ENCODE assay signal across 8 cellular contexts in the genomic region with DNA sequence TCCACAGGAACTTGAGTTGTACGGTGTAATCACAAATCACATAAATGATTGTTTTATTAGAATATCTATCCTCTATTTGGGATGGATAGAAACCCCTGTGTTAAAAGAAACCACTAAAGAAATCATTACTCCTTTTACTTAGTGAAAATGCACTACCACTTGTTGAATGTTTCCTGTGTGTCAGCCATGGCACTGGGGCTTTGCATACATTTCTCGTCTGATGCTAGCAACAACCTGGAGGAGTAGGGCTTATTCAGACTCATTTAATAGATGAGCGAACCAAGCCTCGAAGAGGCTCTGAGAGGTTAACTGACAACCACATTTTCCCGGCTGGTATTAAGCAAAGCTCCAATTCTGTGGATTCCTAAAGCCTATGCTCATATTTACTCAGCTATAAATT.
DNase-seq lines count a peak whose midpoint lies in the region; ATAC-seq and TF ChIP-seq lines count a peak whose summit lies in the region.

No MANE protein-coding gene starts in this region.

- H3K4me1 ChIP-seq in thoracic aorta (ENCODE audit: control insufficient read depth in 1 of 2, low read depth in 2 of 2): peaks cover 9 to 43% of the 10 kb centered on the region in 2 donors

- no peak overlapping the region for H3K4me3 Mint-ChIP-seq in activated CD8-positive, alpha-beta memory T cell treated with anti-CD3 and anti-CD28 coated beads, Interleukin-2, amount 10 ng/mL, durations not matched to agents 7 days and 5 days
- peak overlapping the region; percentile 67 for H3K4me3 Mint-ChIP-seq in activated naive CD8-positive, alpha-beta T cell treated with anti-CD3 and anti-CD28 coated beads for 36 hours
- H3K4me3 Mint-ChIP-seq in memory B cell: peak overlapping the region; percentile 75

- peaks cover 6% of the 10 kb centered on the region for H3K9me3 Mint-ChIP-seq in activated CD8-positive, alpha-beta memory T cell treated with anti-CD3 and anti-CD28 coated beads, Interleukin-2, amount 10 ng/mL, durations not matched to agents 7 days and 5 days (ENCODE audit: low read depth)
- peaks cover 10% of the 10 kb centered on the region for H3K9me3 Mint-ChIP-seq in activated naive CD8-positive, alpha-beta T cell treated with anti-CD3 and anti-CD28 coated beads for 36 hours
- H3K9me3 Mint-ChIP-seq in memory B cell: no peaks in the 10 kb centered on the region

- TF ChIP-seq CTCF in thoracic aorta (IDR thresholded peaks at IDR 0.05) (no peak), GM10248 (IDR thresholded peaks at IDR 0.05; ENCODE audit: control extremely low read depth, extremely low read depth, low read depth, missing control alignments) (no peak)

- H3K9me3 ChIP-seq in thoracic aorta: no peaks in the 10 kb centered on the region

- POLR2A ChIA-PET in GM10248 (lab: Yijun Ruan, JAX): interaction anchor here (0.9 kb wide), 1 partner anchor 10 kb away, joined by 3 read pairs; no protein-coding TSS in a partner anchor

- H3K36me3 Mint-ChIP-seq in activated CD8-positive, alpha-beta memory T cell treated with anti-CD3 and anti-CD28 coated beads, Interleukin-2, amount 10 ng/mL, durations not matched to agents 7 days and 5 days: peaks cover 13% of the 10 kb centered on the region
- peaks cover 14% of the 10 kb centered on the region for H3K36me3 Mint-ChIP-seq in activated naive CD8-positive, alpha-beta T cell treated with anti-CD3 and anti-CD28 coated beads for 36 hours
- peaks cover 2% of the 10 kb centered on the region for H3K36me3 Mint-ChIP-seq in memory B cell

- CTCF ChIA-PET in activated CD8-positive, alpha-beta memory T cell treated with anti-CD3 and anti-CD28 coated beads, Interleukin-2, amount 10 ng/mL, durations not matched to agents 7 days and 5 days (lab: Charles Lee): interaction anchor here (0.9 to 2.9 kb wide), 5 partner anchors 8 to 155 kb away, joined by 3 to 9 read pairs (median 3); no protein-coding TSS in a partner anchor
- CTCF ChIA-PET in GM10248 (lab: Yijun Ruan, JAX): interaction anchor here (1.4 to 2.8 kb wide), 6 partner anchors 10 to 155 kb away, joined by 3 to 12 read pairs (median 6); no protein-coding TSS in a partner anchor

- peak overlapping the region; percentile 80 for H3K27ac Mint-ChIP-seq in activated CD8-positive, alpha-beta memory T cell treated with anti-CD3 and anti-CD28 coated beads, Interleukin-2, amount 10 ng/mL, durations not matched to agents 7 days and 5 days
- H3K27ac Mint-ChIP-seq in activated naive CD8-positive, alpha-beta T cell treated with anti-CD3 and anti-CD28 coated beads for 36 hours: peak overlapping the region; percentile 91
- peak overlapping the region; percentile 97 for H3K27ac Mint-ChIP-seq in memory B cell

- peak overlapping the region; percentile 57 for H3K4me3 ChIP-seq in thoracic aorta

- H3K36me3 ChIP-seq in thoracic aorta: no peaks in the 10 kb centered on the region

- H3K4me1 Mint-ChIP-seq in activated CD8-positive, alpha-beta memory T cell treated with anti-CD3 and anti-CD28 coated beads, Interleukin-2, amount 10 ng/mL, durations not matched to agents 7 days and 5 days: peaks cover 57% of the 10 kb centered on the region
- H3K4me1 Mint-ChIP-seq in activated naive CD8-positive, alpha-beta T cell treated with anti-CD3 and anti-CD28 coated beads for 36 hours: peaks cover 88% of the 10 kb centered on the region
- peaks cover 32% of the 10 kb centered on the region for H3K4me1 Mint-ChIP-seq in memory B cell

- DNase-seq in activated CD8-positive, alpha-beta memory T cell treated with anti-CD3 and anti-CD28 coated beads, Interleukin-2, amount 10 ng/mL, durations not matched to agents 7 days and 5 days: no peak
- DNase-seq in activated CD8-positive, alpha-beta memory T cell treated with anti-CD3 and anti-CD28 coated beads for 24 hours: no peak
- DNase-seq in activated naive CD8-positive, alpha-beta T cell treated with anti-CD3 and anti-CD28 coated beads for 36 hours: no peak
- DNase-seq in memory B cell (ENCODE audit: low spot score in 2 of 2): no peak
- DNase-seq in thoracic aorta (ENCODE audit: low spot score): no peak
- no peak for DNase-seq in NCI-H510A treated with DMSO at 0.1 percent for 48 hours (lab: John Stamatoyannopoulos, UW)
- DNase-seq in GM10248 (ENCODE audit: extremely low spot score): no peak

- peak overlapping the region; percentile 64 to 74 for H3K27ac ChIP-seq in thoracic aorta

- ATAC-seq in activated CD8-positive, alpha-beta memory T cell treated with anti-CD3 and anti-CD28 coated beads, Interleukin-2, amount 10 ng/mL, durations not matched to agents 7 days and 5 days: no peak
- ATAC-seq in memory B cell (ENCODE audit: low read depth) (peak; percentile 28), thoracic aorta (ENCODE audit: insufficient number of reproducible peaks, low FRiP score, low read depth) (no peak), GM19328 (IDR thresholded peaks at IDR 0.05; ENCODE audit: unreplicated experiment) (no peak)

- H3K27me3 Mint-ChIP-seq in activated CD8-positive, alpha-beta memory T cell treated with anti-CD3 and anti-CD28 coated beads, Interleukin-2, amount 10 ng/mL, durations not matched to agents 7 days and 5 days: no peaks in the 10 kb centered on the region
- no peaks in the 10 kb centered on the region for H3K27me3 Mint-ChIP-seq in activated naive CD8-positive, alpha-beta T cell treated with anti-CD3 and anti-CD28 coated beads for 36 hours
- no peaks in the 10 kb centered on the region for H3K27me3 Mint-ChIP-seq in memory B cell

- no peaks in the 10 kb centered on the region for H3K27me3 ChIP-seq in thoracic aorta (replicated peaks; ENCODE audit: insufficient read depth)
